ENCODE assay signal across 15 cellular contexts in the genomic region with DNA sequence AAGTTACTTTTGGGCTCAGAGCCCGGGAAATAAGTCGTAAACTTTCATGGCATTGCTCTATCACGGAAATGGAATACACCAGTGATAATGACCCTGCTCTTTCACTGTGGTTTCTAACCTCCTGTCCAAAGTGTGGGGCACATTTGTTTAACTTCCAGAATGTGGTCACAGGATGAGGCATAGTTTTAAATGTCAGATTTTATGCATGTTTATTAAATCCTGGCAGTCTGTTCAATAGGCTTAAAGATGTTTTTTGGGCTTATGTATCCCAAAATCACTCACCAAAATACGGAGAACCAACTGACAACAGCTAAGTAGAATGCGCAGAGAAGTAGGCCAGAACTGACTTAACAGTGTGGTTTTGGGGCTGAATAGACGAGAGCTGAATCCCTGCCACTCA. TPM values are rescaled to one million over a fixed set of nuclear protein-coding genes. Genes with fewer than 3 reads are reported as not detected.
A peak's percentile ranks its signal among the peaks of the same experiment; 100 is the strongest.
DNase-seq lines count a peak whose midpoint lies in the region; ATAC-seq and TF ChIP-seq lines count a peak whose summit lies in the region.
"Had no signal": no experiment of that assay in that cellular context is flagged by ENCODE, and none has a peak within 500 bp of the region (broad histone marks: within the 10 kb centered on the region; RNA-seq: fewer than 3 reads in every experiment).

No MANE protein-coding gene starts in this region.

- H3K27me3 Mint-ChIP-seq in CD8-positive, alpha-beta memory T cell: no peaks in the 10 kb centered on the region
- peaks cover 5% of the 10 kb centered on the region for H3K27me3 Mint-ChIP-seq in activated CD4-positive, alpha-beta memory T cell treated with anti-CD3 and anti-CD28 coated beads for 36 hours
- H3K27me3 Mint-ChIP-seq: activated B cell treated with CpG ODN at 0.5 μM for 24 hours, brain had no signal

- H3K4me3 Mint-ChIP-seq in CD8-positive, alpha-beta memory T cell: peak overlapping the region; percentile 19 to 94 (median 73)
- no peak overlapping the region for H3K4me3 Mint-ChIP-seq in activated CD4-positive, alpha-beta memory T cell treated with anti-CD3 and anti-CD28 coated beads for 36 hours
- H3K4me3 Mint-ChIP-seq: activated B cell treated with CpG ODN at 0.5 μM for 24 hours, brain had no signal

- TF ChIP-seq CTCF in fibroblast of the aortic adventitia (IDR thresholded peaks at IDR 0.05; ENCODE audit: insufficient read depth, low read length) (no peak), GM13977 (IDR thresholded peaks at IDR 0.05; ENCODE audit: extremely low read depth, insufficient read depth, missing control alignments) (no peak)

- no peak overlapping the region for H3K4me3 ChIP-seq in CD8-positive, alpha-beta memory T cell (ENCODE audit: low read length)
- H3K4me3 ChIP-seq in fibroblast of the aortic adventitia (ENCODE audit: low read depth, low read length): no peak overlapping the region
- H3K4me3 ChIP-seq: BLaER1 had no signal

- peaks cover 48 to 88% (median 56%) of the 10 kb centered on the region in 3 donors for H3K36me3 Mint-ChIP-seq in CD8-positive, alpha-beta memory T cell
- H3K36me3 Mint-ChIP-seq in activated CD4-positive, alpha-beta memory T cell treated with anti-CD3 and anti-CD28 coated beads for 36 hours: peaks cover 75% of the 10 kb centered on the region

- H3K9me3 Mint-ChIP-seq in CD8-positive, alpha-beta memory T cell: no peaks in the 10 kb centered on the region
- H3K9me3 Mint-ChIP-seq in activated CD4-positive, alpha-beta memory T cell treated with anti-CD3 and anti-CD28 coated beads for 36 hours: no peaks in the 10 kb centered on the region
- H3K9me3 Mint-ChIP-seq: activated B cell treated with CpG ODN at 0.5 μM for 24 hours, brain had no signal

- DNase-seq in A172 (ENCODE audit: low spot score) (peak; percentile 11), fibroblast of the aortic adventitia (ENCODE audit: low read depth) (peak; percentile 74), pons (ENCODE audit: low spot score) (no peak), GM13977 (ENCODE audit: low spot score) (no peak)
- no peak for DNase-seq in CD8-positive, alpha-beta memory T cell
- DNase-seq in activated CD4-positive, alpha-beta memory T cell treated with anti-CD3 and anti-CD28 coated beads for 36 hours: no peak
- DNase-seq: activated B cell treated with CpG ODN at 0.5 μM for 24 hours, glutamatergic neuron, kidney glomerular epithelial cell had no signal

- H3K36me3 ChIP-seq in CD8-positive, alpha-beta memory T cell (ENCODE audit: insufficient read depth, low read length): peaks cover 61% of the 10 kb centered on the region

- ATAC-seq in GM19328 (IDR thresholded peaks at IDR 0.05; ENCODE audit: unreplicated experiment): no peak
- ATAC-seq in HG02840 (IDR thresholded peaks at IDR 0.05; ENCODE audit: low FRiP score, unreplicated experiment): no peak
- ATAC-seq: HCT116 had no signal

- H3K4me1 Mint-ChIP-seq in CD8-positive, alpha-beta memory T cell: peaks cover 95 to 99% (median 99%) of the 10 kb centered on the region in 3 donors
- peaks cover 65% of the 10 kb centered on the region for H3K4me1 Mint-ChIP-seq in activated CD4-positive, alpha-beta memory T cell treated with anti-CD3 and anti-CD28 coated beads for 36 hours (ENCODE audit: low read depth)
- H3K4me1 Mint-ChIP-seq: activated B cell treated with CpG ODN at 0.5 μM for 24 hours, brain had no signal

- intact Hi-C loops in activated CD4-positive, alpha-beta memory T cell treated with anti-CD3 and anti-CD28 coated beads for 36 hours (cut with micrococcal nuclease): loop anchor here (10.0 kb wide), 2 partner anchors 284 to 346 kb away; no protein-coding TSS in a partner anchor

- POLR2A ChIA-PET in CD8-positive, alpha-beta memory T cell (lab: Charles Lee): no interaction called here
- POLR2A ChIA-PET in activated CD4-positive, alpha-beta memory T cell treated with anti-CD3 and anti-CD28 coated beads for 36 hours (lab: Charles Lee): interaction anchor here (1.1 kb wide), 1 partner anchor 14 kb away, joined by 3 read pairs; no protein-coding TSS in a partner anchor

- H3K9me3 ChIP-seq in CD8-positive, alpha-beta memory T cell (ENCODE audit: low read length): no peaks in the 10 kb centered on the region
- H3K9me3 ChIP-seq: BLaER1 had no signal

- no peak overlapping the region for H3K27ac ChIP-seq in CD8-positive, alpha-beta memory T cell (ENCODE audit: low read depth, low read length)
- H3K27ac ChIP-seq: BLaER1 had no signal

- peak overlapping the region; percentile 69 to 95 (median 92) for H3K27ac Mint-ChIP-seq in CD8-positive, alpha-beta memory T cell
- peak overlapping the region; percentile 21 for H3K27ac Mint-ChIP-seq in activated CD4-positive, alpha-beta memory T cell treated with anti-CD3 and anti-CD28 coated beads for 36 hours
- H3K27ac Mint-ChIP-seq: activated B cell treated with CpG ODN at 0.5 μM for 24 hours, brain had no signal

- in situ Hi-C loops in GM13977 (cut with MboI; ENCODE audit: low pct_unique_long_range_greater_than_20kb, low sequenced_read_pairs, unreplicated experiment): loop anchor here (10.0 kb wide), 1 partner anchor 266 kb away; no protein-coding TSS in a partner anchor

- H3K27me3 ChIP-seq in CD8-positive, alpha-beta memory T cell (ENCODE audit: insufficient read depth, low read length, poor library complexity, severe bottlenecking): no peaks in the 10 kb centered on the region
- H3K27me3 ChIP-seq: BLaER1 had no signal

- H3K4me1 ChIP-seq in CD8-positive, alpha-beta memory T cell (ENCODE audit: insufficient read depth, low read length): peaks cover 93% of the 10 kb centered on the region
- H3K4me1 ChIP-seq: BLaER1 had no signal

- CTCF ChIA-PET in CD8-positive, alpha-beta memory T cell (lab: Charles Lee): interaction anchor here (4.0 to 16.7 kb wide), 3 partner anchors 9 to 131 kb away, joined by 21 to 295 read pairs (median 22); no protein-coding TSS in a partner anchor
- CTCF ChIA-PET in activated CD4-positive, alpha-beta memory T cell treated with anti-CD3 and anti-CD28 coated beads for 36 hours (lab: Charles Lee): interaction anchor here (0.6 to 19.0 kb wide), 3 partner anchors 14 to 128 kb away, joined by 3 to 445 read pairs (median 3); no protein-coding TSS in a partner anchor

RNA-seq across cellular contexts. Expression of a gene that starts 5.1 kb away (rescaled TPM):
- total RNA-seq in A172 (2014; rRNA removed; shearing (Covaris generic)): not detected in 2 replicates
- 1 to 10 TPM; 5.8 to 5.9 TPM for total RNA-seq in CD8-positive, alpha-beta memory T cell
- polyA plus RNA-seq in CD8-positive, alpha-beta memory T cell: 70.8 TPM
- 1 to 10 TPM; 4.0 TPM for total RNA-seq in activated CD4-positive, alpha-beta memory T cell treated with anti-CD3 and anti-CD28 coated beads for 36 hours
- not detected in 2 replicates for total RNA-seq in fibroblast of the aortic adventitia (ENCODE audit: low replicate concordance)
- total RNA-seq: activated B cell treated with CpG ODN at 0.5 μM for 24 hours, pulmonary artery endothelial cell had no signal

RNA-seq across cellular contexts. Expression of a gene that starts 47.2 kb away (rescaled TPM):
- 6.3 and 7.3 TPM in 2 replicates for total RNA-seq in A172 (2014; rRNA removed; shearing (Covaris generic))
- total RNA-seq in CD8-positive, alpha-beta memory T cell: 10 to 100 TPM; 13.4 to 13.7 TPM
- 11.0 TPM for polyA plus RNA-seq in CD8-positive, alpha-beta memory T cell
- 10 to 100 TPM; 13.7 to 14.0 TPM for total RNA-seq in activated CD4-positive, alpha-beta memory T cell treated with anti-CD3 and anti-CD28 coated beads for 36 hours
- 28.0 and 57.8 TPM in 2 replicates for total RNA-seq in fibroblast of the aortic adventitia (ENCODE audit: low replicate concordance)

Comparison
In these comparisons a context has a peak if more than half of its experiments do, and no peak if none do; other contexts are left out.
1. DNase-seq: peak in A172 (single experiment) and fibroblast of the aortic adventitia (single experiment); none in CD8-positive, alpha-beta memory T cell (0 of 5), activated CD4-positive, alpha-beta memory T cell treated with anti-CD3 and anti-CD28 coated beads for 36 hours (single experiment), pons (single experiment) and GM13977 (single experiment).